In genomic region chr6:163707385-163708355, GRCh38 we compare ENCODE assay signal across 8 cellular contexts.
A peak's percentile ranks its signal among the peaks of the same experiment; 100 is the strongest.
DNase-seq lines count a peak whose midpoint lies in the region; ATAC-seq, FAIRE-seq and TF ChIP-seq lines count a peak whose summit lies in the region.

No MANE protein-coding gene starts in this region.

- TF ChIP-seq POLR2A in GM12892 (IDR thresholded peaks at IDR 0.05; ENCODE audit: low read depth, low read length) = no peak
- no peak for TF ChIP-seq POLR2A in thyroid gland (IDR thresholded peaks at IDR 0.05)

- no peaks in the 10 kb centered on the region for H3K9me3 ChIP-seq in thyroid gland

- ATAC-seq in GM21360 (IDR thresholded peaks at IDR 0.05; ENCODE audit: unreplicated experiment) (peak; percentile 39), HG03354 (IDR thresholded peaks at IDR 0.05; ENCODE audit: poor library complexity, severe bottlenecking, unreplicated experiment) (peak; percentile 56)

- H3K4me1 ChIP-seq in thyroid gland = peaks cover 8 to 21% of the 10 kb centered on the region in 2 donors

- peak overlapping the region; percentile 46 to 74 (median 73) for H3K4me3 Mint-ChIP-seq in immature natural killer cell

- H3K4me3 ChIP-seq in thyroid gland (replicated peaks in 1 of 3) = no peak overlapping the region

- POLR2A ChIA-PET in RWPE1 (lab: Yijun Ruan, JAX; ENCODE audit: low non-redundant PET) = no interaction called here

- H3K27me3 Mint-ChIP-seq in immature natural killer cell (ENCODE audit: low read depth in 3 of 3) = peaks cover 0 to 5% (median 0%) of the 10 kb centered on the region in 3 donors

- H3K4me1 Mint-ChIP-seq in immature natural killer cell = peaks cover 45 to 65% of the 10 kb centered on the region in 2 donors

- H3K27ac ChIP-seq in thyroid gland (no peak overlapping the region), RWPE1 (no peak overlapping the region)

- TF ChIP-seq CTCF in thyroid gland (IDR thresholded peaks at IDR 0.05) = no peak
- TF ChIP-seq CTCF in RWPE1 (conservative IDR thresholded peaks at IDR 0.05; ENCODE audit: low read depth) = no peak

- CTCF ChIA-PET in RWPE1 (lab: Yijun Ruan, JAX) = no interaction called here

- no peaks in the 10 kb centered on the region for H3K27me3 ChIP-seq in thyroid gland

- DNase-seq in GM12892 (ENCODE audit: insufficient read length) (no peak), immature natural killer cell (peak in 2 of 3 donors; percentile 15 to 40), thyroid gland (no peak), RWPE1 (ENCODE audit: low spot score) (no peak), NCI-H446 treated with DMSO at 0.1 percent for 48 hours (lab: John Stamatoyannopoulos, UW) (no peak), DMS114 treated with DMSO at 0.1 percent for 48 hours (lab: John Stamatoyannopoulos, UW; ENCODE audit: unreplicated experiment) (no peak)

- H3K36me3 Mint-ChIP-seq in immature natural killer cell = no peaks in the 10 kb centered on the region

- H3K36me3 ChIP-seq in thyroid gland = no peaks in the 10 kb centered on the region

- peak overlapping the region in 3 of 6 donors; percentile 24 to 77 (median 54) for H3K27ac Mint-ChIP-seq in immature natural killer cell

- peak; percentile 89 for FAIRE-seq in GM12892 (lab: Jason Lieb, UNC)

- H3K9me3 Mint-ChIP-seq in immature natural killer cell = no peaks in the 10 kb centered on the region

- WGBS in thyroid gland, 2 donors = 46% methylated on average over 16 to 18 of the region's 18 CpGs

- intact Hi-C loops in thyroid gland (cut with DNase I) = no loop called here

Comparison
In these comparisons a context has a peak if more than half of its experiments do, and no peak if none do; other contexts are left out.
1. DNase-seq: peak in immature natural killer cell (2 of 3); none in GM12892 (single experiment), thyroid gland (0 of 2), RWPE1 (single experiment), NCI-H446 treated with DMSO at 0.1 percent for 48 hours (single experiment) and DMS114 treated with DMSO at 0.1 percent for 48 hours (single experiment).